In genomic region chr11:64254326-64254725, GRCh38 we compare ENCODE assay signal across 20 cellular contexts.
"Had no signal": no experiment of that assay in that cellular context is flagged by ENCODE, and none has a peak within 500 bp of the region (broad histone marks: within the 10 kb centered on the region; RNA-seq: fewer than 3 reads in every experiment).

No MANE protein-coding gene starts in this region.

- ATAC-seq: effector memory CD8-positive, alpha-beta T cell; gastroesophageal sphincter; lower lobe of right lung; natural killer cell treated with Interleukin-12 subunit alpha and Interleukin-12 subunit beta and Interleukin-15 and Interleukin-18, amount 100 ng/mL, for 72 hours had no signal

- H3K9me3 ChIP-seq: esophagus squamous epithelium, gastroesophageal sphincter, left ventricle myocardium inferior, lower lobe of right lung, psoas muscle, sigmoid colon, upper lobe of left lung, vagina had no signal

- H3K4me3 Mint-ChIP-seq: effector memory CD8-positive, alpha-beta T cell; memory B cell; natural killer cell treated with Interleukin-12 subunit alpha and Interleukin-12 subunit beta and Interleukin-15 and Interleukin-18, amount 100 ng/mL, for 72 hours had no signal

- H3K27me3 ChIP-seq: esophagus squamous epithelium, gastroesophageal sphincter, sigmoid colon, upper lobe of left lung, vagina had no signal

- DNase-seq: effector memory CD8-positive, alpha-beta T cell; esophagus squamous epithelium; foreskin fibroblast; glutamatergic neuron; left ventricle myocardium inferior; lower lobe of right lung; midbrain; occipital lobe; retina; sigmoid colon; stimulated activated CD4-positive, alpha-beta T cell treated with anti-CD3 and anti-CD28 coated beads, Interleukin-2, amount 100 ng/mL, for 24 hours; stimulated activated CD4-positive, alpha-beta T cell treated with anti-CD3 and anti-CD28 coated beads, Interleukin-4, amount 100 ng/mL, for 4 hours; stimulated activated naive CD4-positive, alpha-beta T cell treated with Interleukin-2 at 50 U/mL for 16 hours had no signal

- H3K4me3 ChIP-seq: esophagus squamous epithelium, gastroesophageal sphincter, left ventricle myocardium inferior, lower lobe of right lung, psoas muscle, sigmoid colon, skin epidermis, upper lobe of left lung, vagina had no signal

- H3K27ac Mint-ChIP-seq: memory B cell had no signal

- H3K9me3 Mint-ChIP-seq: effector memory CD8-positive, alpha-beta T cell; memory B cell; natural killer cell treated with Interleukin-12 subunit alpha and Interleukin-12 subunit beta and Interleukin-15 and Interleukin-18, amount 100 ng/mL, for 72 hours had no signal

- H3K27me3 Mint-ChIP-seq: effector memory CD8-positive, alpha-beta T cell; memory B cell; natural killer cell treated with Interleukin-12 subunit alpha and Interleukin-12 subunit beta and Interleukin-15 and Interleukin-18, amount 100 ng/mL, for 72 hours had no signal
